8 cellular contexts compared by ENCODE assay signal in the genomic region with DNA sequence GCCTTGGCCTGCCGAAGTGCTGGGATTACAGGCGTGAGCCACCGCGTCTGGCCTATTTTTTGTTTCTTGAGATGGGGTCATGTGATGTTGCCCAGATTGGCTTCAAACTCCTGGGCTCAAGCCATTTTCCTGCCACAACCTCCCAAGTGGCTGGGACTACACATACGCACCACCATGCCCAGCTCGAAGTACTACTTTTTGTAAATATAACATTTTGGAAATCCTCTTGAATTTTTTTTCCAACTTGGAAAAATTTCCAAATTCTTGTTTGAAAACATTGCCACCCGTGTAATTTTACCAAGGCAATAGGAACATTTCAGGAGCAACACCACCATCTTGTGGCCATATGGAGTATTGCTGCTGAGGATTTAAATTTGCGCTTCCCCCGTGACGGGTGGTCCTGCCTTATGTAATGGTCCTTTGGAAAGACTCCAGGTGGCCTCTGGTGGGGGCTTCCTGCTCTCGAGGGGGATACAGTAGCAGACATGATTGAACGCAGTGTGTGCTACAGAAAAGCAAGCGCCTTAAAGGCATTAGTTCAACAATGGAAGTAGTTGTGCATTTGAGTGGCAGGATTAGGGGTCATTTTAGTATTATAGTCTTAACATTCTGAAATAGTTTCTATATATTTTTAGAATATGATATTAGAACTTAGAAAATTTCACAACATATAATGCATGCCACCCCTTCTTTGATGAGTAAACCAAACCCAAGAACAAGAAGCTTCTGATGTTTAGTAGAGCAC. TPM values are rescaled to one million over a fixed set of nuclear protein-coding genes. Genes with fewer than 3 reads are reported as not detected.
A peak's percentile ranks its signal among the peaks of the same experiment; 100 is the strongest.
DNase-seq lines count a peak whose midpoint lies in the region; ATAC-seq and TF ChIP-seq lines count a peak whose summit lies in the region.

No MANE protein-coding gene starts in this region.

- peaks cover 0 to 40% of the 10 kb centered on the region in 2 donors for H3K36me3 ChIP-seq in left lung

- no peaks in the 10 kb centered on the region for H3K27me3 ChIP-seq in left lung

- H3K4me3 ChIP-seq in left lung = no peak overlapping the region

- ATAC-seq in activated CD4-positive, alpha-beta T cell treated with anti-CD3 and anti-CD28 coated beads for 36 hours = peak; percentile 60
- ATAC-seq in left lung (peak; percentile 93), GM21423 (IDR thresholded peaks at IDR 0.05; ENCODE audit: unreplicated experiment) (no peak)

- H3K27ac Mint-ChIP-seq in activated CD4-positive, alpha-beta T cell treated with anti-CD3 and anti-CD28 coated beads for 36 hours = no peak overlapping the region

- H3K9me3 ChIP-seq in left lung = no peaks in the 10 kb centered on the region

- H3K4me1 ChIP-seq in left lung = peaks cover 0 to 15% of the 10 kb centered on the region in 2 donors

- intact Hi-C loops in activated CD4-positive, alpha-beta T cell treated with anti-CD3 and anti-CD28 coated beads for 36 hours (cut with DNase I, micrococcal nuclease) = loop anchor here (1.0 to 10.0 kb wide), 6 partner anchors 8 to 185 kb away; no protein-coding TSS in a partner anchor
- intact Hi-C loops in left lung (cut with DNase I) = loop anchor here in 1 of 2 donors (10.0 kb wide), 1 partner anchor 45 kb away; no protein-coding TSS in a partner anchor

- POLR2A ChIA-PET in activated CD4-positive, alpha-beta T cell treated with anti-CD3 and anti-CD28 coated beads for 36 hours (lab: Charles Lee) = no interaction called here

- H3K27ac ChIP-seq in cingulate gyrus (ENCODE audit: low read depth, low read length) (peak overlapping the region; percentile 51), left lung (peak overlapping the region in 1 of 2 donors; percentile 28)

- H3K4me3 Mint-ChIP-seq in activated CD4-positive, alpha-beta T cell treated with anti-CD3 and anti-CD28 coated beads for 36 hours = no peak overlapping the region

- CTCF ChIA-PET in activated CD4-positive, alpha-beta T cell treated with anti-CD3 and anti-CD28 coated beads for 36 hours (lab: Charles Lee) = interaction anchor here (0.6 to 3.7 kb wide), 15 partner anchors 8 to 66 kb away, joined by 3 to 12 read pairs (median 4); a partner anchor contains a TSS

- H3K4me1 Mint-ChIP-seq in activated CD4-positive, alpha-beta T cell treated with anti-CD3 and anti-CD28 coated beads for 36 hours = peaks cover 18% of the 10 kb centered on the region

- TF ChIP-seq CTCF in left lung (IDR thresholded peaks at IDR 0.05) = peak; percentile 82 to 88

- DNase-seq in NCI-H510A treated with DMSO at 0.1 percent for 48 hours (lab: John Stamatoyannopoulos, UW) (peak; percentile 30), NCI-H510A (lab: John Stamatoyannopoulos, UW) (no peak), NCI-H2081 treated with DMSO at 0.1 percent for 48 hours (lab: John Stamatoyannopoulos, UW) (peak; percentile 13), left lung (no peak)
- peak; percentile 72 for DNase-seq in activated CD4-positive, alpha-beta T cell treated with anti-CD3 and anti-CD28 coated beads for 36 hours
- peak in 2 of 3 experiments; percentile 18 to 44 for DNase-seq in stimulated activated CD4-positive, alpha-beta T cell treated with anti-CD3 and anti-CD28 coated beads, TNF-alpha, amount 100 ng/mL, for 4 hours (ENCODE audit: low read depth in 3 of 3)

- H3K36me3 Mint-ChIP-seq in activated CD4-positive, alpha-beta T cell treated with anti-CD3 and anti-CD28 coated beads for 36 hours (ENCODE audit: low read depth) = peaks cover 20% of the 10 kb centered on the region

- no peaks in the 10 kb centered on the region for H3K9me3 Mint-ChIP-seq in activated CD4-positive, alpha-beta T cell treated with anti-CD3 and anti-CD28 coated beads for 36 hours (ENCODE audit: low read depth)

- no peaks in the 10 kb centered on the region for H3K27me3 Mint-ChIP-seq in activated CD4-positive, alpha-beta T cell treated with anti-CD3 and anti-CD28 coated beads for 36 hours

RNA-seq across cellular contexts. Expression of a gene that starts 8.0 kb away (rescaled TPM):
- 10 to 100 TPM; 26.6 to 37.9 TPM for total RNA-seq in activated CD4-positive, alpha-beta T cell treated with anti-CD3 and anti-CD28 coated beads for 36 hours
- total RNA-seq in left lung = 10 to 100 TPM; 29.3 to 29.4 TPM

RNA-seq across cellular contexts. Expression of a gene that starts 36.7 kb away (rescaled TPM):
- total RNA-seq in activated CD4-positive, alpha-beta T cell treated with anti-CD3 and anti-CD28 coated beads for 36 hours = 10 to 100 TPM; 16.8 to 17.3 TPM
- total RNA-seq in left lung = 10 to 100 TPM; 22.1 to 22.4 TPM

RNA-seq across cellular contexts. Expression of a gene that starts 44.4 kb away (rescaled TPM):
- not detected for total RNA-seq in activated CD4-positive, alpha-beta T cell treated with anti-CD3 and anti-CD28 coated beads for 36 hours
- not detected for total RNA-seq in left lung

RNA-seq across cellular contexts. Expression of a gene that starts 49.5 kb away (rescaled TPM):
- total RNA-seq in activated CD4-positive, alpha-beta T cell treated with anti-CD3 and anti-CD28 coated beads for 36 hours = 10 to 100 TPM; 28.7 to 31.2 TPM
- total RNA-seq in left lung = 10 to 100 TPM; 17.2 to 20.1 TPM

Comparison
In these comparisons a context has a peak if more than half of its experiments do, and no peak if none do; other contexts are left out.
1. DNase-seq: peak in NCI-H510A treated with DMSO at 0.1 percent for 48 hours (single experiment), NCI-H2081 treated with DMSO at 0.1 percent for 48 hours (single experiment), activated CD4-positive, alpha-beta T cell treated with anti-CD3 and anti-CD28 coated beads for 36 hours (single experiment) and stimulated activated CD4-positive, alpha-beta T cell treated with anti-CD3 and anti-CD28 coated beads, TNF-alpha, amount 100 ng/mL, for 4 hours (2 of 3); none in NCI-H510A (single experiment) and left lung (0 of 2).